ENCODE assay signal across 16 cellular contexts in the genomic region with DNA sequence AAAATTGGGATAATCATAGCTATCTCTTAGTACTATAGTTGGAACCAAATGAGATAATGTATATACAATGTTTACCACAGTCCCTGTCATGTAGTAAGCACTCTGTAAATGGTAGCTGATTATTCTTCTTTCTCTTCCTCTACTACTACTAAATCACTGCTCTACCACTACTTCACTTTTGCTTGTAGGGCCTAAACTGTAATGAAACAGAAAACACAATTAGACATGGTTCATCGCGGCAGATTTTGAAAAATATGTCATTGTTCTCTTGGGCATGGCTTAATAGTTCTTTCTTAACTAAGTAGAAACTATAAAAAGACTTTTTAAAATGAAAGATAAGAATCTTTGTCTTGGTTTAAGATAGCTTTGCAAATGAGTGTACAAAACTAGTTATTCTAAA. TPM values are rescaled to one million over a fixed set of nuclear protein-coding genes. Genes with fewer than 3 reads are reported as not detected.
A peak's percentile ranks its signal among the peaks of the same experiment; 100 is the strongest.
DNase-seq lines count a peak whose midpoint lies in the region; ATAC-seq and TF ChIP-seq lines count a peak whose summit lies in the region.
"Had no signal": no experiment of that assay in that cellular context is flagged by ENCODE, and none has a peak within 500 bp of the region (broad histone marks: within the 10 kb centered on the region; RNA-seq: fewer than 3 reads in every experiment).

No MANE protein-coding gene starts in this region.

- H3K27ac ChIP-seq in PC-3 (ENCODE audit: low read length), result no peak overlapping the region
- H3K27ac ChIP-seq: 22Rv1, KMS-11, RWPE1 had no signal

- POLR2A ChIA-PET in PC-3 (lab: Charles Lee; ENCODE audit: unreplicated experiment), result interaction anchor here (0.6 kb wide), 1 partner anchor 150 kb away, joined by 3 read pairs; no protein-coding TSS in a partner anchor
- POLR2A ChIA-PET in activated CD4-positive, alpha-beta memory T cell treated with anti-CD3 and anti-CD28 coated beads for 36 hours (lab: Charles Lee), result no interaction called here

- no peak for TF ChIP-seq CTCF in PC-3 (conservative IDR thresholded peaks at IDR 0.05; ENCODE audit: low read depth, low read length)

- no peak overlapping the region for H3K9ac ChIP-seq in PC-3 (ENCODE audit: low read length)
- H3K9ac ChIP-seq: KMS-11 had no signal

- H4K20me1 ChIP-seq in PC-3 (ENCODE audit: low read length), result no peaks in the 10 kb centered on the region

- ATAC-seq in GM21786 (IDR thresholded peaks at IDR 0.05; ENCODE audit: unreplicated experiment) (peak; percentile 56), PC-3 (peak; percentile 47), left colon (peak; percentile 19), GM21515 (IDR thresholded peaks at IDR 0.05; ENCODE audit: unreplicated experiment) (no peak)
- ATAC-seq: T-cell had no signal

- CTCF ChIA-PET in PC-3 (lab: Charles Lee), result interaction anchor here (0.6 kb wide), 2 partner anchors 26 to 149 kb away, joined by 7 to 11 read pairs; no protein-coding TSS in a partner anchor
- CTCF ChIA-PET in activated CD4-positive, alpha-beta memory T cell treated with anti-CD3 and anti-CD28 coated beads for 36 hours (lab: Charles Lee), result interaction anchor here (0.7 to 6.1 kb wide), 13 partner anchors 25 to 276 kb away, joined by 3 to 49 read pairs (median 4); a partner anchor contains a TSS

- H2AFZ ChIP-seq in PC-3 (ENCODE audit: low read length), result no peak overlapping the region

- BruUV-seq in PC-3 (replicated peaks; lab: Mats Ljungman, UMichigan), result no TSS peak

- H3K9me3 Mint-ChIP-seq in activated CD4-positive, alpha-beta memory T cell treated with anti-CD3 and anti-CD28 coated beads for 36 hours, result no peaks in the 10 kb centered on the region
- H3K9me3 Mint-ChIP-seq: T-cell had no signal

- no peak overlapping the region for H3K4me3 Mint-ChIP-seq in activated CD4-positive, alpha-beta memory T cell treated with anti-CD3 and anti-CD28 coated beads for 36 hours
- H3K4me3 Mint-ChIP-seq: T-cell had no signal

- peaks cover 18% of the 10 kb centered on the region for H3K36me3 Mint-ChIP-seq in activated CD4-positive, alpha-beta memory T cell treated with anti-CD3 and anti-CD28 coated beads for 36 hours

- H3K79me2 ChIP-seq in PC-3 (ENCODE audit: low read length), result no peaks in the 10 kb centered on the region

- peak; percentile 19 for DNase-seq in NCI-H526 treated with DMSO at 0.1 percent for 48 hours (lab: John Stamatoyannopoulos, UW)
- no peak for DNase-seq in NCI-H526 (lab: John Stamatoyannopoulos, UW)
- DNase-seq in PC-3, result no peak
- no peak for DNase-seq in left colon
- no peak for DNase-seq in activated CD4-positive, alpha-beta memory T cell treated with anti-CD3 and anti-CD28 coated beads for 36 hours
- no peak for DNase-seq in inferior parietal cortex (ENCODE audit: extremely low spot score)
- DNase-seq: MG63, NCI-H1105, NCI-H187, OCI-M1, T-cell had no signal

- H3K36me3 ChIP-seq in PC-3 (ENCODE audit: low read depth, low read length), result no peaks in the 10 kb centered on the region; the same call in 1 of the 2 replicates

- H3K9me3 ChIP-seq in PC-3 (ENCODE audit: low read length), result no peaks in the 10 kb centered on the region
- H3K9me3 ChIP-seq: MG63 had no signal

- H3K4me3 ChIP-seq in PC-3 (ENCODE audit: low read length), result no peak overlapping the region
- H3K4me3 ChIP-seq: MG63 had no signal

- H3K27me3 Mint-ChIP-seq in activated CD4-positive, alpha-beta memory T cell treated with anti-CD3 and anti-CD28 coated beads for 36 hours, result no peaks in the 10 kb centered on the region
- H3K27me3 Mint-ChIP-seq: T-cell had no signal

- no peaks in the 10 kb centered on the region for H3K9me2 ChIP-seq in PC-3 (replicated peaks; ENCODE audit: low read length)

- H3K27me3 ChIP-seq in PC-3 (ENCODE audit: low read length), result no peaks in the 10 kb centered on the region
- H3K27me3 ChIP-seq: MG63 had no signal

- no peak overlapping the region for H3K27ac Mint-ChIP-seq in activated CD4-positive, alpha-beta memory T cell treated with anti-CD3 and anti-CD28 coated beads for 36 hours

- no peaks in the 10 kb centered on the region for H3F3A ChIP-seq in PC-3 (ENCODE audit: low read length, unreplicated experiment)

- no peaks in the 10 kb centered on the region for H3K4me1 ChIP-seq in PC-3 (ENCODE audit: insufficient read depth, low read length)

- H3K4me2 ChIP-seq in PC-3 (ENCODE audit: low read length), result no peak overlapping the region
- H3K4me2 ChIP-seq: KMS-11 had no signal

- intact Hi-C loops in PC-3 (cut with micrococcal nuclease) (loop anchor here (5.0 kb wide), 1 partner anchor 138 kb away; no protein-coding TSS in a partner anchor), left colon (cut with DNase I, micrococcal nuclease) (no loop called here)
- intact Hi-C loops in activated CD4-positive, alpha-beta memory T cell treated with anti-CD3 and anti-CD28 coated beads for 36 hours (cut with micrococcal nuclease), result no loop called here

- peaks cover 5% of the 10 kb centered on the region for H3K4me1 Mint-ChIP-seq in activated CD4-positive, alpha-beta memory T cell treated with anti-CD3 and anti-CD28 coated beads for 36 hours (ENCODE audit: low read depth)

RNA-seq across cellular contexts. Expression of a gene that starts 34.9 kb away (rescaled TPM):
- total RNA-seq in PC-3 (2014; rRNA removed), result 11.7 and 15.3 TPM in 2 replicates
- total RNA-seq in left colon, result 10 to 100 TPM; 13.9 to 18.1 TPM
- total RNA-seq in activated CD4-positive, alpha-beta memory T cell treated with anti-CD3 and anti-CD28 coated beads for 36 hours, result 10 to 100 TPM; 13.2 to 13.3 TPM
